ENCODE assay signal across 1 cellular context in genomic region chr4:185040523-185040922, GRCh38.
TF ChIP-seq lines count a peak whose summit lies in the region.

No MANE protein-coding gene starts in this region.

TF ChIP-seq in GM23338, 12 proteins besides CTCF, POLR2A, EP300 and RAD21 (continued from another document):
- TF ChIP-seq, protein P1, sequence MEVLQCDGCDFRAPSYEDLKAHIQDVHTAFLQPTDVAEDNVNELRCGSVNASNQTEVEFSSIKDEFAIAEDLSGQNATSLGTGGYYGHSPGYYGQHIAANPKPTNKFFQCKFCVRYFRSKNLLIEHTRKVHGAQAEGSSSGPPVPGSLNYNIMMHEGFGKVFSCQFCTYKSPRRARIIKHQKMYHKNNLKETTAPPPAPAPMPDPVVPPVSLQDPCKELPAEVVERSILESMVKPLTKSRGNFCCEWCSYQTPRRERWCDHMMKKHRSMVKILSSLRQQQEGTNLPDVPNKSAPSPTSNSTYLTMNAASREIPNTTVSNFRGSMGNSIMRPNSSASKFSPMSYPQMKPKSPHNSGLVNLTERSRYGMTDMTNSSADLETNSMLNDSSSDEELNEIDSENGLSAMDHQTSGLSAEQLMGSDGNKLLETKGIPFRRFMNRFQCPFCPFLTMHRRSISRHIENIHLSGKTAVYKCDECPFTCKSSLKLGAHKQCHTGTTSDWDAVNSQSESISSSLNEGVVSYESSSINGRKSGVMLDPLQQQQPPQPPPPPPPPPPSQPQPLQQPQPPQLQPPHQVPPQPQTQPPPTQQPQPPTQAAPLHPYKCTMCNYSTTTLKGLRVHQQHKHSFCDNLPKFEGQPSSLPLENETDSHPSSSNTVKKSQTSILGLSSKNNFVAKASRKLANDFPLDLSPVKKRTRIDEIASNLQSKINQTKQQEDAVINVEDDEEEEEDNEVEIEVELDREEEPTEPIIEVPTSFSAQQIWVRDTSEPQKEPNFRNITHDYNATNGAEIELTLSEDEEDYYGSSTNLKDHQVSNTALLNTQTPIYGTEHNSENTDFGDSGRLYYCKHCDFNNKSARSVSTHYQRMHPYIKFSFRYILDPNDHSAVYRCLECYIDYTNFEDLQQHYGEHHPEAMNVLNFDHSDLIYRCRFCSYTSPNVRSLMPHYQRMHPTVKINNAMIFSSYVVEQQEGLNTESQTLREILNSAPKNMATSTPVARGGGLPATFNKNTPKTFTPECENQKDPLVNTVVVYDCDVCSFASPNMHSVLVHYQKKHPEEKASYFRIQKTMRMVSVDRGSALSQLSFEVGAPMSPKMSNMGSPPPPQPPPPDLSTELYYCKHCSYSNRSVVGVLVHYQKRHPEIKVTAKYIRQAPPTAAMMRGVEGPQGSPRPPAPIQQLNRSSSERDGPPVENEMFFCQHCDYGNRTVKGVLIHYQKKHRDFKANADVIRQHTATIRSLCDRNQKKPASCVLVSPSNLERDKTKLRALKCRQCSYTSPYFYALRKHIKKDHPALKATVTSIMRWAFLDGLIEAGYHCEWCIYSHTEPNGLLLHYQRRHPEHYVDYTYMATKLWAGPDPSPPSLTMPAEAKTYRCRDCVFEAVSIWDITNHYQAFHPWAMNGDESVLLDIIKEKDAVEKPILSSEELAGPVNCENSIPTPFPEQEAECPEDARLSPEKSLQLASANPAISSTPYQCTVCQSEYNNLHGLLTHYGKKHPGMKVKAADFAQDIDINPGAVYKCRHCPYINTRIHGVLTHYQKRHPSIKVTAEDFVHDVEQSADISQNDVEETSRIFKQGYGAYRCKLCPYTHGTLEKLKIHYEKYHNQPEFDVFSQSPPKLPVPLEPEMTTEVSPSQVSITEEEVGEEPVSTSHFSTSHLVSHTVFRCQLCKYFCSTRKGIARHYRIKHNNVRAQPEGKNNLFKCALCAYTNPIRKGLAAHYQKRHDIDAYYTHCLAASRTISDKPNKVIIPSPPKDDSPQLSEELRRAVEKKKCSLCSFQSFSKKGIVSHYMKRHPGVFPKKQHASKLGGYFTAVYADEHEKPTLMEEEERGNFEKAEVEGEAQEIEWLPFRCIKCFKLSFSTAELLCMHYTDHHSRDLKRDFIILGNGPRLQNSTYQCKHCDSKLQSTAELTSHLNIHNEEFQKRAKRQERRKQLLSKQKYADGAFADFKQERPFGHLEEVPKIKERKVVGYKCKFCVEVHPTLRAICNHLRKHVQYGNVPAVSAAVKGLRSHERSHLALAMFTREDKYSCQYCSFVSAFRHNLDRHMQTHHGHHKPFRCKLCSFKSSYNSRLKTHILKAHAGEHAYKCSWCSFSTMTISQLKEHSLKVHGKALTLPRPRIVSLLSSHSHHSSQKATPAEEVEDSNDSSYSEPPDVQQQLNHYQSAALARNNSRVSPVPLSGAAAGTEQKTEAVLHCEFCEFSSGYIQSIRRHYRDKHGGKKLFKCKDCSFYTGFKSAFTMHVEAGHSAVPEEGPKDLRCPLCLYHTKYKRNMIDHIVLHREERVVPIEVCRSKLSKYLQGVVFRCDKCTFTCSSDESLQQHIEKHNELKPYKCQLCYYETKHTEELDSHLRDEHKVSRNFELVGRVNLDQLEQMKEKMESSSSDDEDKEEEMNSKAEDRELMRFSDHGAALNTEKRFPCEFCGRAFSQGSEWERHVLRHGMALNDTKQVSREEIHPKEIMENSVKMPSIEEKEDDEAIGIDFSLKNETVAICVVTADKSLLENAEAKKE (CRISPR knock-in tag; IDR thresholded peaks at IDR 0.05), result no peak
- TF ChIP-seq JUNB (IDR thresholded peaks at IDR 0.05; ENCODE audit: unreplicated experiment) (no peak), STAT1 (IDR thresholded peaks at IDR 0.05; ENCODE audit: unreplicated experiment) (no peak), EZH2 (IDR thresholded peaks at IDR 0.05; ENCODE audit: low read depth, unreplicated experiment) (no peak), EZH2phosphoT487 (IDR thresholded peaks at IDR 0.05; ENCODE audit: unreplicated experiment) (no peak)
